In genomic region chr1:162056568-162056967, GRCh38 we compare ENCODE assay signal across 2 cellular contexts.
A peak's percentile ranks its signal among the peaks of the same experiment; 100 is the strongest.
TF ChIP-seq lines count a peak whose summit lies in the region.

No MANE protein-coding gene starts in this region.

TF ChIP-seq in HepG2, 621 proteins besides CTCF, POLR2A, EP300 and RAD21:
- TF ChIP-seq FOXK1 (CRISPR knock-in tag; IDR thresholded peaks at IDR 0.05; ENCODE audit: borderline replicate concordance, low read depth) (no peak), CEBPB (IDR thresholded peaks at IDR 0.05; ENCODE audit: borderline replicate concordance, low read depth, low read length) (0 out of 2 replicates have a peak, but pooled peaks have one; percentile 34), SMAD1 (CRISPR knock-in tag; IDR thresholded peaks at IDR 0.05; ENCODE audit: borderline replicate concordance, low read depth) (0 out of 2 replicates have a peak, but pooled peaks have one; percentile 4), CREBL2 (CRISPR knock-in tag; IDR thresholded peaks at IDR 0.05; ENCODE audit: borderline replicate concordance) (no peak)
TF ChIP-seq in HepG2: peak in this region for 2.

TF ChIP-seq in K562, 482 proteins besides CTCF, POLR2A, EP300 and RAD21:
- TF ChIP-seq ZNF57 (CRISPR knock-in tag; IDR thresholded peaks at IDR 0.05) (no peak), CEBPG (CRISPR knock-in tag; IDR thresholded peaks at IDR 0.05) (no peak; the same call in 1 of the 2 replicates), CEBPG (tag; conservative IDR thresholded peaks at IDR 0.05 in 1 of 2, IDR thresholded peaks at IDR 0.05 in 1 of 2) (peak; percentile 28 to 58; a peak in 2 of 4 replicates), DMBX1 (CRISPR knock-in tag; IDR thresholded peaks at IDR 0.05; ENCODE audit: borderline replicate concordance) (no peak), CEBPB (tag; IDR thresholded peaks at IDR 0.05) (peak; percentile 70)
